Comparison of ENCODE assay signal across 10 cellular contexts in genomic region chr2:217086038-217086522, GRCh38.
DNase-seq lines count a peak whose midpoint lies in the region; ATAC-seq, FAIRE-seq and TF ChIP-seq lines count a peak whose summit lies in the region.
"Had no signal": no experiment of that assay in that cellular context is flagged by ENCODE, and none has a peak within 500 bp of the region (broad histone marks: within the 10 kb centered on the region; RNA-seq: fewer than 3 reads in every experiment).

No MANE protein-coding gene starts in this region.

- DNase-seq in GM19239 (ENCODE audit: insufficient read length, low spot score) (no peak), M059J (ENCODE audit: low read depth) (peak; percentile 65), choroid plexus epithelial cell (ENCODE audit: low read depth) (peak; percentile 70), LoVo (ENCODE audit: low spot score) (no peak), mucosa of gallbladder (ENCODE audit: low spot score) (no peak), NCI-H524 treated with DMSO at 0.1 percent for 48 hours (lab: John Stamatoyannopoulos, UW) (no peak)
- DNase-seq: naive B cell, NCI-H524 had no signal

- H3K27me3 ChIP-seq in BLaER1 = no peaks in the 10 kb centered on the region

- no peaks in the 10 kb centered on the region for H3K9me3 ChIP-seq in BLaER1

- ATAC-seq in GM18519 (IDR thresholded peaks at IDR 0.05; ENCODE audit: low FRiP score, unreplicated experiment) = no peak

- no peak overlapping the region for H3K27ac ChIP-seq in BLaER1

- H3K4me2 ChIP-seq in BLaER1 = peak overlapping the region; percentile 69

- H4K20me1 ChIP-seq in BLaER1 = no peaks in the 10 kb centered on the region

- H3K4me1 ChIP-seq in BLaER1 = peaks cover 58% of the 10 kb centered on the region

- H3K9ac ChIP-seq in BLaER1 = no peak overlapping the region

- no peaks in the 10 kb centered on the region for H3K36me3 ChIP-seq in BLaER1

- no peak overlapping the region for H3K4me3 ChIP-seq in BLaER1
- no peak overlapping the region for H3K4me3 ChIP-seq in choroid plexus epithelial cell (ENCODE audit: low read depth, low read length)

- peak; percentile 81 for FAIRE-seq in GM19239 (lab: Jason Lieb, UNC)

- no peak for TF ChIP-seq CTCF in choroid plexus epithelial cell (conservative IDR thresholded peaks at IDR 0.05; ENCODE audit: low read depth, low read length)

Comparison
In these comparisons a context has a peak if more than half of its experiments do, and no peak if none do; other contexts are left out.
1. DNase-seq: peak in M059J (single experiment) and choroid plexus epithelial cell (single experiment); none in GM19239 (single experiment), LoVo (single experiment), mucosa of gallbladder (single experiment) and NCI-H524 treated with DMSO at 0.1 percent for 48 hours (single experiment).